In the genomic region with DNA sequence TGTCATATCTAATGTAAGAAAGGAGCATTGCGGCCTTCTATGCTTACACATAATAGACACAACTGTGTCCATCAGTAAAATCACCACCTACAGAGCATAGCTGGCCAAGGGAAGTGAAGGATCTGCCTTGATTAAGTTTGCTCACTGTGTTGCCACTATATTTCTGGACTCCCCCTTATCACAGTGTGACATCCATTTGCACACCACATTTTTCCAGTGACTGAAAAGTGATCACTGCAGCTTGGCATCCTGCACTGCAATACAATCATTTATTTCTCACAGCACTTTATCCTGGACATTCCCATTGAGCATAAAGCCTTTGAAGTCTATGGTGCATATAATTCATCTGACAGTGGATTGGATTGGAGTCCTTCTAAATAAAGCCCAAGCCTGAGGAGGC, we compare ENCODE assay signal across 8 cellular contexts.
"Had no signal": no experiment of that assay in that cellular context is flagged by ENCODE, and none has a peak within 500 bp of the region (broad histone marks: within the 10 kb centered on the region; RNA-seq: fewer than 3 reads in every experiment).

No MANE protein-coding gene starts in this region.

- DNase-seq: GM23248, GOT3, H7, HFFc6, IMR-90 had no signal

- H3K4me1 ChIP-seq: HAP-1 had no signal

- H3K27ac Mint-ChIP-seq: HFFc6 had no signal

- H3K4me3 Mint-ChIP-seq: HFFc6 had no signal

- FAIRE-seq: K562 had no signal

- H3K4me3 ChIP-seq: GM23248, HAP-1, K562 had no signal

- H3K9me3 ChIP-seq: HAP-1 had no signal

- H3K36me3 ChIP-seq: HAP-1 had no signal

- ATAC-seq: HCT116, K562 had no signal
